6 cellular contexts compared by ENCODE assay signal in genomic region chr14:22887260-22887989, GRCh38. TPM values are rescaled to one million over a fixed set of nuclear protein-coding genes. Genes with fewer than 3 reads are reported as not detected.
DNase-seq lines count a peak whose midpoint lies in the region; ATAC-seq lines count a peak whose summit lies in the region.

No MANE protein-coding gene starts in this region.

- peaks cover 2% of the 10 kb centered on the region for H3K36me3 Mint-ChIP-seq in IgD-negative memory B cell

- ATAC-seq in activated CD4-positive, CD25-positive, alpha-beta regulatory T cell treated with anti-CD3 and anti-CD28 coated beads, Interleukin-2, amount 50 U/mL, for 24 hours: peak; percentile 38 to 47

- H3K4me3 Mint-ChIP-seq in IgD-negative memory B cell: peak overlapping the region; percentile 94 to 97 (median 94)

- peak overlapping the region; percentile 95 to 99 (median 97) for H3K27ac Mint-ChIP-seq in IgD-negative memory B cell

- no peaks in the 10 kb centered on the region for H3K27me3 Mint-ChIP-seq in IgD-negative memory B cell

- H3K4me1 Mint-ChIP-seq in IgD-negative memory B cell: peaks cover 29 to 55% (median 37%) of the 10 kb centered on the region in 3 donors

- DNase-seq in activated CD4-positive, CD25-positive, alpha-beta regulatory T cell treated with anti-CD3 and anti-CD28 coated beads, Interleukin-2, amount 50 U/mL, for 72 hours: no peak
- DNase-seq in T-helper 22 cell (ENCODE audit: low read depth) (peak; percentile 55), foreskin melanocyte (peak; percentile 70)
- DNase-seq in stimulated activated CD4-positive, alpha-beta T cell treated with anti-CD3 and anti-CD28 coated beads, Interleukin-1b, Interleukin-23, amount 100 ng/mL, for 48 hours: peak; percentile 44

- H3K9me3 Mint-ChIP-seq in IgD-negative memory B cell: no peaks in the 10 kb centered on the region

RNA-seq across cellular contexts. Expression of gene REM2, which starts 4.4 kb away (rescaled TPM):
- 2.6 TPM for polyA plus RNA-seq in IgD-negative memory B cell

RNA-seq across cellular contexts. Expression of gene LRP10, which starts 15.9 kb away (rescaled TPM):
- polyA plus RNA-seq in IgD-negative memory B cell: 113 TPM

RNA-seq across cellular contexts. Expression of gene RBM23, which starts 31.5 kb away (rescaled TPM):
- 49.7 TPM for polyA plus RNA-seq in IgD-negative memory B cell

RNA-seq across cellular contexts. Expression of gene PRMT5, which starts 41.8 kb away (rescaled TPM):
- 45.0 TPM for polyA plus RNA-seq in IgD-negative memory B cell

RNA-seq across cellular contexts. Expression of gene MMP14, which starts 51.0 kb away (rescaled TPM):
- not detected for polyA plus RNA-seq in IgD-negative memory B cell
